ENCODE assay signal across 22 cellular contexts in the genomic region with DNA sequence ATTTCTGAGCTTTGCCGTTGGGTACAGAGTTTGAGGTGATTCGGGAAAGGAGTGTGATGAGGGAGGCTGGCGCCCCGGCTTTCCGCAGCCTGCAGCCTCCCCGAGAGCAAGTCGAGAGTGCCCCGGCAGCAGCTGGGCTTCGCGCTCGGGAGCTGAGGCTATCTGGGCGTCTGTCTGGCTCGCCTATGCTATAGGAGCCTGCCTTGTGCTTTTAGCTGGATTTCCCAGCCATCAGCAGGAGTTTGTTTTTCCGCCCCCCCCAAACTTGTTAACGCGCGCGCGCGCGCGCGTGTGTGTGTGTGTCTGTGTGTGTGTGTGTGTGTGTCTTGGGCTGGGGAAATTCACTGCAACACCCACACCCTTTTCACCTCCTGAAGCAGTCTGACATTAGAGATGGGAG. TPM values are rescaled to one million over a fixed set of nuclear protein-coding genes. Genes with fewer than 3 reads are reported as not detected.
A peak's percentile ranks its signal among the peaks of the same experiment; 100 is the strongest.
DNase-seq lines count a peak whose midpoint lies in the region; ATAC-seq, FAIRE-seq and TF ChIP-seq lines count a peak whose summit lies in the region.
"Had no signal": no experiment of that assay in that cellular context is flagged by ENCODE, and none has a peak within 500 bp of the region (broad histone marks: within the 10 kb centered on the region; RNA-seq: fewer than 3 reads in every experiment).

No MANE protein-coding gene starts in this region.

- peak overlapping the region; percentile 68 for H3K4me2 ChIP-seq in HepG2 (ENCODE audit: low read depth, low read length)

- TF ChIP-seq CTCF in HepG2 (CRISPR knock-in tag; IDR thresholded peaks at IDR 0.05) = no peak
- no peak for TF ChIP-seq CTCF in right lobe of liver (IDR thresholded peaks at IDR 0.05)
- TF ChIP-seq CTCF in coronary artery (IDR thresholded peaks at IDR 0.05) = no peak
- no peak for TF ChIP-seq CTCF in dorsolateral prefrontal cortex (IDR thresholded peaks at IDR 0.05 in 54 of 56, conservative IDR thresholded peaks at IDR 0.05 in 2 of 56; ENCODE audit: low read depth in 1 of 56, partially characterized antibody in 56 of 56)

- in situ Hi-C loops in HepG2 (cut with HindIII; ENCODE audit: extremely low pct_ligation_motif_present, low pct_unique_long_range_greater_than_20kb) = no loop called here

- H3K27me3 ChIP-seq in HepG2 (ENCODE audit: control insufficient read depth in 1 of 2, insufficient read depth in 2 of 2, low read length in 2 of 2) (peaks cover 0 to 10% of the 10 kb centered on the region in 2 experiments; a peak in 2 of 5 replicates), right lobe of liver (peaks cover 0 to 20% of the 10 kb centered on the region in 2 donors), dorsolateral prefrontal cortex (peaks cover 0 to 100% (median 87%) of the 10 kb centered on the region in 45 donors)

- ATAC-seq in HepG2 (peak; percentile 55), right lobe of liver (no peak)
- no peak for ATAC-seq in activated T-helper 17 cell treated with anti-CD3 and anti-CD28 coated beads, Interleukin-2, amount 50 U/mL, for 72 hours (replicated peaks)
- ATAC-seq in stimulated activated effector memory CD8-positive, alpha-beta T cell treated with anti-CD3 and anti-CD28 coated beads, Interleukin-12 subunit alpha, Interleukin-12 subunit beta, amount 100 ng/mL, for 72 hours = no peak
- ATAC-seq: PC-3 had no signal

- H3K9me3 Mint-ChIP-seq in activated T-helper 17 cell treated with anti-CD3 and anti-CD28 coated beads, Interleukin-2, amount 50 U/mL, for 72 hours = no peaks in the 10 kb centered on the region
- no peaks in the 10 kb centered on the region for H3K9me3 Mint-ChIP-seq in stimulated activated effector memory CD8-positive, alpha-beta T cell treated with anti-CD3 and anti-CD28 coated beads, Interleukin-12 subunit alpha, Interleukin-12 subunit beta, amount 100 ng/mL, for 72 hours

- no peak overlapping the region for H3K27ac ChIP-seq in HepG2 (ENCODE audit: extremely low read length, insufficient read depth, low read length)
- no peak overlapping the region for H3K27ac ChIP-seq in right lobe of liver
- H3K27ac ChIP-seq in coronary artery = no peak overlapping the region
- no peak overlapping the region for H3K27ac ChIP-seq in dorsolateral prefrontal cortex

- H2AFZ ChIP-seq in HepG2 (ENCODE audit: low read length) = no peak overlapping the region

- DNase-seq in HepG2 (ENCODE audit: low spot score) = no peak
- DNase-seq in right lobe of liver = no peak
- DNase-seq in left kidney (ENCODE audit: low read depth, low spot score) = peak; percentile 56
- DNase-seq in stimulated activated effector memory CD8-positive, alpha-beta T cell treated with anti-CD3 and anti-CD28 coated beads, Interleukin-12 subunit alpha, Interleukin-12 subunit beta, amount 100 ng/mL, for 72 hours (ENCODE audit: low spot score in 2 of 2) = no peak
- no peak for DNase-seq in coronary artery (ENCODE audit: low spot score)
- DNase-seq in glomerular visceral epithelial cell (ENCODE audit: extremely low spot score) = no peak
- DNase-seq in dorsolateral prefrontal cortex = no peak
- DNase-seq: activated CD4-positive, alpha-beta T cell treated with anti-CD3 and anti-CD28 coated beads, Interleukin-2, amount 50 U/mL, for 1 hour; activated T-cell treated with anti-CD3 and anti-CD28 coated beads, Interleukin-2, amount 50 U/mL, for 48 hours; foreskin fibroblast; MG63; NCI-H187 treated with DMSO at 0.1 percent for 48 hours; NCI-H524; occipital lobe; PC-3; stimulated activated CD4-positive, alpha-beta T cell treated with anti-CD3 and anti-CD28 coated beads, Interleukin-4, amount 100 ng/mL, for 24 hours; stimulated activated CD8-positive, alpha-beta memory T cell treated with anti-CD3 and anti-CD28 coated beads, Interleukin-4, amount 100 ng/mL, for 48 hours had no signal

- TF ChIP-seq POLR2A in HepG2 (IDR thresholded peaks at IDR 0.05; ENCODE audit: insufficient read depth in 1 of 2, low read depth in 2 of 2, low read length in 2 of 2) = no peak
- TF ChIP-seq POLR2A in right lobe of liver (IDR thresholded peaks at IDR 0.05) = no peak

- H3K9me3 ChIP-seq in HepG2 (ENCODE audit: low read length) (no peaks in the 10 kb centered on the region), right lobe of liver (no peaks in the 10 kb centered on the region)
- H3K9me3 ChIP-seq: MG63 had no signal

- POLR2A ChIA-PET in HepG2 (lab: Yijun Ruan, JAX) = no interaction called here

- TF ChIP-seq EP300 in HepG2 (IDR thresholded peaks at IDR 0.05; ENCODE audit: low read depth in 2 of 2, low read length in 2 of 2) (no peak), HepG2 (CRISPR knock-in tag; IDR thresholded peaks at IDR 0.05; ENCODE audit: borderline replicate concordance) (no peak)

- H3K36me3 Mint-ChIP-seq in activated T-helper 17 cell treated with anti-CD3 and anti-CD28 coated beads, Interleukin-2, amount 50 U/mL, for 72 hours (ENCODE audit: low read depth) = no peaks in the 10 kb centered on the region
- H3K36me3 Mint-ChIP-seq in stimulated activated effector memory CD8-positive, alpha-beta T cell treated with anti-CD3 and anti-CD28 coated beads, Interleukin-12 subunit alpha, Interleukin-12 subunit beta, amount 100 ng/mL, for 72 hours = no peaks in the 10 kb centered on the region

- no peaks in the 10 kb centered on the region for H3K79me2 ChIP-seq in HepG2 (ENCODE audit: insufficient read depth, low read length)

- no peaks in the 10 kb centered on the region for H3K36me3 ChIP-seq in HepG2 (replicated peaks in 1 of 2; ENCODE audit: control insufficient read depth in 1 of 2, insufficient read depth in 2 of 2, low read length in 2 of 2)
- H3K36me3 ChIP-seq in right lobe of liver = no peaks in the 10 kb centered on the region
- H3K36me3 ChIP-seq: MG63 had no signal

- 0% methylated on average over 5 of the region's 23 CpGs for WGBS in HepG2 (ENCODE audit: low lambda C conversion rate)
- WGBS in right lobe of liver (ENCODE audit: insufficient coverage, low coverage, low lambda C conversion rate, missing lambda C conversion rate) = no CpG with 5 or more reads among the region's 23 CpGs

- H3K9ac ChIP-seq in HepG2 (ENCODE audit: insufficient read depth, low read depth, low read length) = no peak overlapping the region

- no peak for TF ChIP-seq RAD21 in HepG2 (CRISPR knock-in tag; IDR thresholded peaks at IDR 0.05)

- H3K4me3 Mint-ChIP-seq in activated T-helper 17 cell treated with anti-CD3 and anti-CD28 coated beads, Interleukin-2, amount 50 U/mL, for 72 hours = peak overlapping the region; percentile 25
- peak overlapping the region; percentile 13 for H3K4me3 Mint-ChIP-seq in stimulated activated effector memory CD8-positive, alpha-beta T cell treated with anti-CD3 and anti-CD28 coated beads, Interleukin-12 subunit alpha, Interleukin-12 subunit beta, amount 100 ng/mL, for 72 hours

- no peaks in the 10 kb centered on the region for H3K4me1 ChIP-seq in HepG2 (ENCODE audit: insufficient read depth, low read length)
- H3K4me1 ChIP-seq in right lobe of liver = no peaks in the 10 kb centered on the region

- intact Hi-C loops in HepG2 (cut with micrococcal nuclease; ENCODE audit: unreplicated experiment) (loop anchor here (5.0 kb wide), 1 partner anchor 39 kb away; no protein-coding TSS in a partner anchor), right lobe of liver (cut with DNase I) (no loop called here), dorsolateral prefrontal cortex (cut with DNase I) (no loop called here)

- H4K20me1 ChIP-seq in HepG2 (ENCODE audit: insufficient read depth, low read length) = no peaks in the 10 kb centered on the region

- no TSS peak for BruUV-seq in HepG2 (replicated peaks; lab: Mats Ljungman, UMichigan)

- CTCF ChIA-PET in HepG2 (lab: Yijun Ruan, JAX; ENCODE audit: low intra/inter-chr PET ratio, low total read pairs) = no interaction called here

- peaks cover 37% of the 10 kb centered on the region for H3K27me3 Mint-ChIP-seq in activated T-helper 17 cell treated with anti-CD3 and anti-CD28 coated beads, Interleukin-2, amount 50 U/mL, for 72 hours

- peaks cover 7% of the 10 kb centered on the region for H3K4me1 Mint-ChIP-seq in activated T-helper 17 cell treated with anti-CD3 and anti-CD28 coated beads, Interleukin-2, amount 50 U/mL, for 72 hours
- H3K4me1 Mint-ChIP-seq in stimulated activated effector memory CD8-positive, alpha-beta T cell treated with anti-CD3 and anti-CD28 coated beads, Interleukin-12 subunit alpha, Interleukin-12 subunit beta, amount 100 ng/mL, for 72 hours = no peaks in the 10 kb centered on the region

- H3K4me3 ChIP-seq in HepG2 (replicated peaks in 1 of 3; ENCODE audit: insufficient read depth in 1 of 3, low read depth in 2 of 3, low read length in 3 of 3) (peak overlapping the region in 2 of 3 experiments; percentile 16 to 43; a peak in 2 of 6 replicates), right lobe of liver (no peak overlapping the region), coronary artery (no peak overlapping the region), dorsolateral prefrontal cortex (peak overlapping the region in 4 of 59 donors; percentile 28 to 43 (median 40))
- H3K4me3 ChIP-seq: MG63 had no signal

- no peak for FAIRE-seq in HepG2 (lab: Jason Lieb, UNC)
- FAIRE-seq: endothelial cell of umbilical vein, H54 had no signal

- H3K27ac Mint-ChIP-seq in activated T-helper 17 cell treated with anti-CD3 and anti-CD28 coated beads, Interleukin-2, amount 50 U/mL, for 72 hours = no peak overlapping the region
- H3K27ac Mint-ChIP-seq in stimulated activated effector memory CD8-positive, alpha-beta T cell treated with anti-CD3 and anti-CD28 coated beads, Interleukin-12 subunit alpha, Interleukin-12 subunit beta, amount 100 ng/mL, for 72 hours = no peak overlapping the region

RNA-seq across cellular contexts. Expression of a gene that starts 0.8 kb away (rescaled TPM):
- total RNA-seq in HepG2 (2016; rRNA removed; fragmentation: Illumina TruSeq; extraction: Trizol) (24.0 and 43.2 TPM in 2 replicates), right lobe of liver (under 1 TPM in 1 of 6 experiments, not detected in 5; 0.02 TPM), dorsolateral prefrontal cortex (under 1 TPM in 47 of 120 experiments, not detected in 73; 0.03 to 0.26 (median 0.09) TPM)
- 2.0 and 2.5 TPM in 2 replicates for total RNA-seq in HepG2 (2016; cell fraction: cytosol; rRNA removed; fragmentation: Illumina TruSeq; extraction: Trizol; ENCODE audit: low read depth)
- 23.7 and 41.0 TPM in 2 replicates for total RNA-seq in HepG2 (2016; cell fraction: insoluble cytoplasmic fraction; rRNA removed; fragmentation: Illumina TruSeq; extraction: Trizol)
- total RNA-seq in HepG2 (2016; cell fraction: membrane; rRNA removed; fragmentation: Illumina TruSeq; extraction: Trizol) = 12.3 and 12.6 TPM in 2 replicates
- total RNA-seq in HepG2 (2016; cell fraction: nucleus; rRNA removed; fragmentation: Illumina TruSeq; extraction: Trizol) = 20.4 and 22.0 TPM in 2 replicates
- polyA plus RNA-seq in HepG2 (2011; rRNA removed) = 6.2 and 11.0 TPM in 2 replicates
- polyA plus RNA-seq in HepG2 (2011; cell fraction: cytosol; rRNA removed) = 6.8 and 6.9 TPM in 2 replicates
- 5.0 and 6.5 TPM in 2 replicates for polyA plus RNA-seq in HepG2 (2011; cell fraction: nucleus; rRNA removed)
- polyA plus RNA-seq in HepG2 (2012) = 3.4 and 6.0 TPM in 2 replicates
- 1.1 and 1.2 TPM in 2 replicates for polyA plus RNA-seq in HepG2 (2016; cell fraction: cytosol; fragmentation: Illumina TruSeq; extraction: Trizol; ENCODE audit: low read depth)
- polyA plus RNA-seq in HepG2 (2016; cell fraction: insoluble cytoplasmic fraction; fragmentation: Illumina TruSeq; extraction: Trizol; ENCODE audit: low read depth) = 28.6 and 30.8 TPM in 2 replicates
- polyA plus RNA-seq in HepG2 (2016; cell fraction: membrane; fragmentation: Illumina TruSeq; extraction: Trizol; ENCODE audit: low read depth) = 4.5 and 5.0 TPM in 2 replicates
- polyA plus RNA-seq in HepG2 (2016; cell fraction: nucleus; fragmentation: Illumina TruSeq; extraction: Trizol; ENCODE audit: insufficient read depth, low read depth) = 19.8 and 21.3 TPM in 2 replicates
- polyA minus RNA-seq in HepG2 (2011; rRNA and poly(A)+ RNA removed; ENCODE audit: low replicate concordance) = 16.2 TPM in 1 of 2 replicates, not detected in the other
- 7.6 and 12.5 TPM in 2 replicates for polyA minus RNA-seq in HepG2 (2011; cell fraction: cytosol; rRNA and poly(A)+ RNA removed)
- 9.1 and 10.9 TPM in 2 replicates for polyA minus RNA-seq in HepG2 (2011; cell fraction: nucleus; rRNA and poly(A)+ RNA removed)
- not detected for total RNA-seq in activated T-helper 17 cell treated with anti-CD3 and anti-CD28 coated beads, Interleukin-2, amount 50 U/mL, for 72 hours
- total RNA-seq: chondrocyte, endothelial cell of umbilical vein, PC-3, SK-MEL-5 had no signal
- polyA plus RNA-seq: endothelial cell of umbilical vein had no signal

Comparison
In these comparisons a context has a peak if more than half of its experiments do, and no peak if none do; other contexts are left out.
1. H3K4me3 ChIP-seq: peak in HepG2 (2 of 3); none in right lobe of liver (0 of 3) and coronary artery (single experiment).